In genomic region chr17:38871992-38872605, GRCh38 we compare ENCODE assay signal across 8 cellular contexts. TPM values are rescaled to one million over a fixed set of nuclear protein-coding genes. Genes with fewer than 3 reads are reported as not detected.
DNase-seq lines count a peak whose midpoint lies in the region; ATAC-seq and TF ChIP-seq lines count a peak whose summit lies in the region.

No MANE protein-coding gene starts in this region.

- H3K9me2 ChIP-seq in GM23338 (ENCODE audit: insufficient read depth) = no peaks in the 10 kb centered on the region

- no peak overlapping the region for H2AFZ ChIP-seq in GM23338

- peaks cover 6% of the 10 kb centered on the region; the same call in 2 of the 3 replicates for H3K9me3 Mint-ChIP-seq in GM23338

- peaks cover 48% of the 10 kb centered on the region for H3K4me1 ChIP-seq in GM23338 (ENCODE audit: insufficient read depth)

- H3K79me2 ChIP-seq in GM23338 (replicated peaks; ENCODE audit: insufficient read depth) = peaks cover 65% of the 10 kb centered on the region

- H4K20me1 ChIP-seq in GM23338 (replicated peaks; ENCODE audit: insufficient read depth) = peaks cover 15% of the 10 kb centered on the region

- DNase-seq in GM23338 (ENCODE audit: low spot score) (no peak), T-helper 17 cell (no peak), fibroblast of villous mesenchyme (ENCODE audit: low read depth) (no peak), hippocampal formation (lab: John Stamatoyannopoulos, UW) (no peak), SW480 (ENCODE audit: low spot score) (no peak), HT-29 (ENCODE audit: low spot score) (no peak), NCI-H510A (lab: John Stamatoyannopoulos, UW) (no peak)

- peak overlapping the region; percentile 87; the same call in 1 of the 2 replicates for H3K27ac ChIP-seq in GM23338 (ENCODE audit: low read depth)
- peak overlapping the region in 17 of 21 experiments; percentile 7 to 99 (median 92) for H3K27ac ChIP-seq in skin epidermis

- peak overlapping the region; percentile 97 for H3K4me2 ChIP-seq in GM23338

- no peak for TF ChIP-seq CTCF in GM23338 (conservative IDR thresholded peaks at IDR 0.05; ENCODE audit: low read depth in 2 of 2)
- no peak for TF ChIP-seq CTCF in fibroblast of villous mesenchyme (IDR thresholded peaks at IDR 0.05; ENCODE audit: insufficient read depth, low read depth, low read length)

- peak overlapping the region; percentile 93 for H3K4me3 Mint-ChIP-seq in GM23338
- peak overlapping the region; percentile 99 for H3K4me3 Mint-ChIP-seq in T-helper 17 cell

- H3K4me3 ChIP-seq in GM23338 (peak overlapping the region; percentile 100), fibroblast of villous mesenchyme (ENCODE audit: low read depth, low read length) (peak overlapping the region; percentile 100), skin epidermis (peak overlapping the region; percentile 75 to 98 (median 84))

- peaks cover 30% of the 10 kb centered on the region for H3K27me3 Mint-ChIP-seq in GM23338 (ENCODE audit: insufficient read depth, low read depth, poor library complexity)
- no peaks in the 10 kb centered on the region for H3K27me3 Mint-ChIP-seq in T-helper 17 cell

- H3K27me3 ChIP-seq in GM23338 (ENCODE audit: insufficient read depth) = no peaks in the 10 kb centered on the region

- peak overlapping the region; percentile 92; the same call in 1 of the 2 replicates for H3K27ac Mint-ChIP-seq in GM23338
- H3K27ac Mint-ChIP-seq in T-helper 17 cell = peak overlapping the region; percentile 99

- no peaks in the 10 kb centered on the region for H3K9me3 ChIP-seq in T-helper 17 cell (ENCODE audit: control insufficient read depth, low read length, poor library complexity, severe bottlenecking)

- H3K36me3 ChIP-seq in GM23338 (ENCODE audit: insufficient read depth) = no peaks in the 10 kb centered on the region

- H3K36me3 Mint-ChIP-seq in GM23338 (ENCODE audit: low read depth) (peaks cover 6% of the 10 kb centered on the region), T-helper 17 cell (ENCODE audit: low read depth) (peaks cover 4% of the 10 kb centered on the region)

- 0 out of 2 replicates have a peak, but pooled peaks cover 5% of the 10 kb centered on the region for H3F3A ChIP-seq in GM23338 (replicated peaks; ENCODE audit: low read depth)

- ATAC-seq in GM23338 = no peak
- no peak for ATAC-seq in T-helper 17 cell

- H3K4me1 Mint-ChIP-seq in GM23338 = peaks cover 56% of the 10 kb centered on the region
- peaks cover 64% of the 10 kb centered on the region for H3K4me1 Mint-ChIP-seq in T-helper 17 cell

TF ChIP-seq in GM23338, 12 proteins besides CTCF, POLR2A, EP300 and RAD21:
- no peak for TF ChIP-seq ZNF331 (CRISPR knock-in tag; IDR thresholded peaks at IDR 0.05; ENCODE audit: low read depth)
TF ChIP-seq in GM23338: peak in this region for 0.

RNA-seq across cellular contexts. Expression of gene LASP1, which starts 2.2 kb away (rescaled TPM):
- 139 and 173 TPM in 2 replicates for total RNA-seq in GM23338 (2014; rRNA removed; shearing (Covaris generic))
- 48.5 and 48.7 TPM in 2 replicates for polyA plus RNA-seq in GM23338 (2016; fragmentation: Nextera tagmentation; extraction: Ambion mirVana)
- total RNA-seq in T-helper 17 cell = 100 to 1,000 TPM; 106 to 115 TPM
- 355 and 475 TPM in 2 replicates for total RNA-seq in fibroblast of villous mesenchyme
- 266 and 279 TPM in 2 replicates for total RNA-seq in HT-29 (2014; rRNA removed; shearing (Covaris generic))

RNA-seq across cellular contexts. Expression of gene RPL23, which starts 18.6 kb away (rescaled TPM):
- total RNA-seq in GM23338 (2014; rRNA removed; shearing (Covaris generic)) = 877 and 957 TPM in 2 replicates
- 4,267 and 4,484 TPM in 2 replicates for polyA plus RNA-seq in GM23338 (2016; fragmentation: Nextera tagmentation; extraction: Ambion mirVana)
- 1,000 to 10,000 TPM; 1,821 to 1,859 TPM for total RNA-seq in T-helper 17 cell
- total RNA-seq in fibroblast of villous mesenchyme = 1,013 and 1,112 TPM in 2 replicates
- total RNA-seq in HT-29 (2014; rRNA removed; shearing (Covaris generic)) = 2,011 and 2,221 TPM in 2 replicates

RNA-seq across cellular contexts. Expression of gene CWC25, which starts 47.0 kb away (rescaled TPM):
- 6.4 and 11.6 TPM in 2 replicates for total RNA-seq in GM23338 (2014; rRNA removed; shearing (Covaris generic))
- 28.4 and 29.8 TPM in 2 replicates for polyA plus RNA-seq in GM23338 (2016; fragmentation: Nextera tagmentation; extraction: Ambion mirVana)
- 10 to 100 TPM; 69.6 to 88.5 TPM for total RNA-seq in T-helper 17 cell
- total RNA-seq in fibroblast of villous mesenchyme = 9.0 and 9.9 TPM in 2 replicates
- total RNA-seq in HT-29 (2014; rRNA removed; shearing (Covaris generic)) = 28.7 and 33.9 TPM in 2 replicates
